Comparison of ENCODE assay signal across 13 cellular contexts in genomic region chr11:73100578-73100977, GRCh38. TPM values are rescaled to one million over a fixed set of nuclear protein-coding genes. Genes with fewer than 3 reads are reported as not detected.
A peak's percentile ranks its signal among the peaks of the same experiment; 100 is the strongest.
DNase-seq lines count a peak whose midpoint lies in the region; ATAC-seq and TF ChIP-seq lines count a peak whose summit lies in the region.
"Had no signal": no experiment of that assay in that cellular context is flagged by ENCODE, and none has a peak within 500 bp of the region (broad histone marks: within the 10 kb centered on the region; RNA-seq: fewer than 3 reads in every experiment).

No MANE protein-coding gene starts in this region.

- no peaks in the 10 kb centered on the region for H3K27me3 Mint-ChIP-seq in activated naive CD8-positive, alpha-beta T cell
- H3K27me3 Mint-ChIP-seq in activated naive CD8-positive, alpha-beta T cell treated with anti-CD3 and anti-CD28 coated beads for 36 hours, result no peaks in the 10 kb centered on the region
- no peaks in the 10 kb centered on the region for H3K27me3 Mint-ChIP-seq in activated B cell treated with CpG ODN at 0.5 μM for 24 hours
- no peaks in the 10 kb centered on the region for H3K27me3 Mint-ChIP-seq in memory B cell
- no peaks in the 10 kb centered on the region for H3K27me3 Mint-ChIP-seq in neural progenitor cell (ENCODE audit: insufficient read depth, low read depth)
- H3K27me3 Mint-ChIP-seq: CD4-positive, alpha-beta memory T cell had no signal

- H3K4me2 ChIP-seq in neural progenitor cell, result no peak overlapping the region

- no peak for DNase-seq in activated naive CD8-positive, alpha-beta T cell treated with anti-CD3 and anti-CD28 coated beads for 36 hours
- DNase-seq in activated B cell treated with CpG ODN at 0.5 μM for 24 hours (no peak), memory B cell (ENCODE audit: low spot score in 2 of 2) (no peak), HPDE6-E6E7 (ENCODE audit: extremely low spot score) (no peak), neural progenitor cell (ENCODE audit: low spot score) (no peak), NCI-H2227 (lab: John Stamatoyannopoulos, UW; ENCODE audit: unreplicated experiment) (no peak)
- DNase-seq: 8988T; C1 segment of cervical spinal cord; CD4-positive, alpha-beta memory T cell; DMS79 had no signal

- CTCF ChIA-PET in activated B cell treated with CpG ODN at 0.5 μM for 24 hours (lab: Charles Lee), result no interaction called here

- no peak for ATAC-seq in activated B cell treated with CpG ODN at 0.5 μM for 24 hours (ENCODE audit: low read depth)
- ATAC-seq in memory B cell (ENCODE audit: low read depth), result no peak
- ATAC-seq in GM21619 (IDR thresholded peaks at IDR 0.05; ENCODE audit: unreplicated experiment), result no peak
- ATAC-seq: HepG2 had no signal

- no peaks in the 10 kb centered on the region for H3K9me3 Mint-ChIP-seq in activated naive CD8-positive, alpha-beta T cell (ENCODE audit: low read depth)
- no peaks in the 10 kb centered on the region for H3K9me3 Mint-ChIP-seq in activated naive CD8-positive, alpha-beta T cell treated with anti-CD3 and anti-CD28 coated beads for 36 hours
- no peaks in the 10 kb centered on the region for H3K9me3 Mint-ChIP-seq in activated B cell treated with CpG ODN at 0.5 μM for 24 hours
- H3K9me3 Mint-ChIP-seq in memory B cell, result no peaks in the 10 kb centered on the region
- peaks cover 13% of the 10 kb centered on the region for H3K9me3 Mint-ChIP-seq in neural progenitor cell

- H3K9ac ChIP-seq in neural progenitor cell, result no peak overlapping the region

- POLR2A ChIA-PET in activated B cell treated with CpG ODN at 0.5 μM for 24 hours (lab: Charles Lee), result no interaction called here

- intact Hi-C loops in activated B cell treated with CpG ODN at 0.5 μM for 24 hours (cut with micrococcal nuclease), result no loop called here

- no peak for TF ChIP-seq CTCF in activated B cell treated with CpG ODN at 0.5 μM for 24 hours (IDR thresholded peaks at IDR 0.05)
- no peak for TF ChIP-seq CTCF in neural progenitor cell (IDR thresholded peaks at IDR 0.05)

- no peak overlapping the region for H3K4me3 ChIP-seq in neural progenitor cell

- H4K20me1 ChIP-seq in neural progenitor cell (ENCODE audit: low read depth), result no peaks in the 10 kb centered on the region

- H3K27ac Mint-ChIP-seq in activated naive CD8-positive, alpha-beta T cell, result peak overlapping the region; percentile 10
- H3K27ac Mint-ChIP-seq in activated naive CD8-positive, alpha-beta T cell treated with anti-CD3 and anti-CD28 coated beads for 36 hours, result no peak overlapping the region
- H3K27ac Mint-ChIP-seq in activated B cell treated with CpG ODN at 0.5 μM for 24 hours (peak overlapping the region; percentile 76), memory B cell (peak overlapping the region; percentile 84), neural progenitor cell (no peak overlapping the region)

- H2AFZ ChIP-seq in neural progenitor cell (replicated peaks), result no peak overlapping the region

- peaks cover 17% of the 10 kb centered on the region for H3K79me2 ChIP-seq in neural progenitor cell (ENCODE audit: low read depth)

- no peaks in the 10 kb centered on the region for H3F3A ChIP-seq in neural progenitor cell (ENCODE audit: low read depth)

- no peaks in the 10 kb centered on the region for H3K9me3 ChIP-seq in neural progenitor cell (ENCODE audit: low read depth)

- no peaks in the 10 kb centered on the region for H3K4me1 ChIP-seq in neural progenitor cell

- no peaks in the 10 kb centered on the region for H3K27me3 ChIP-seq in neural progenitor cell

- no peaks in the 10 kb centered on the region for H3K36me3 ChIP-seq in neural progenitor cell

- H3K4me1 Mint-ChIP-seq in activated naive CD8-positive, alpha-beta T cell (ENCODE audit: low read depth), result peaks cover 26% of the 10 kb centered on the region
- peaks cover 13% of the 10 kb centered on the region for H3K4me1 Mint-ChIP-seq in activated naive CD8-positive, alpha-beta T cell treated with anti-CD3 and anti-CD28 coated beads for 36 hours
- H3K4me1 Mint-ChIP-seq in activated B cell treated with CpG ODN at 0.5 μM for 24 hours (peaks cover 79% of the 10 kb centered on the region), memory B cell (peaks cover 43% of the 10 kb centered on the region), neural progenitor cell (peaks cover 2% of the 10 kb centered on the region)

- peaks cover 15% of the 10 kb centered on the region for H3K36me3 Mint-ChIP-seq in activated naive CD8-positive, alpha-beta T cell
- H3K36me3 Mint-ChIP-seq in activated naive CD8-positive, alpha-beta T cell treated with anti-CD3 and anti-CD28 coated beads for 36 hours, result peaks cover 21% of the 10 kb centered on the region
- H3K36me3 Mint-ChIP-seq in activated B cell treated with CpG ODN at 0.5 μM for 24 hours (ENCODE audit: low read depth) (peaks cover 81% of the 10 kb centered on the region), memory B cell (peaks cover 57% of the 10 kb centered on the region), neural progenitor cell (peaks cover 28% of the 10 kb centered on the region)

- no peak overlapping the region for H3K27ac ChIP-seq in neural progenitor cell

- no peak overlapping the region for H3K4me3 Mint-ChIP-seq in activated naive CD8-positive, alpha-beta T cell
- H3K4me3 Mint-ChIP-seq in activated naive CD8-positive, alpha-beta T cell treated with anti-CD3 and anti-CD28 coated beads for 36 hours, result no peak overlapping the region
- H3K4me3 Mint-ChIP-seq in activated B cell treated with CpG ODN at 0.5 μM for 24 hours (no peak overlapping the region), memory B cell (no peak overlapping the region), neural progenitor cell (no peak overlapping the region)
- H3K4me3 Mint-ChIP-seq: CD4-positive, alpha-beta memory T cell had no signal

RNA-seq across cellular contexts. Expression of gene FCHSD2, which starts 41.5 kb away (rescaled TPM):
- total RNA-seq in activated naive CD8-positive, alpha-beta T cell treated with anti-CD3 and anti-CD28 coated beads for 36 hours, result 10 to 100 TPM; 19.9 to 22.6 TPM
- 176 and 207 TPM in 2 replicates for total RNA-seq in activated B cell treated with CpG ODN at 0.5 μM for 24 hours
- 15.6 and 22.2 TPM in 2 replicates for total RNA-seq in neural progenitor cell (ENCODE audit: low replicate concordance)

Comparison
In these comparisons a context has a peak if more than half of its experiments do, and no peak if none do; other contexts are left out.
1. H3K27ac Mint-ChIP-seq: peak in activated naive CD8-positive, alpha-beta T cell (single experiment), activated B cell treated with CpG ODN at 0.5 μM for 24 hours (single experiment) and memory B cell (single experiment); none in activated naive CD8-positive, alpha-beta T cell treated with anti-CD3 and anti-CD28 coated beads for 36 hours (single experiment) and neural progenitor cell (single experiment).